8 cellular contexts compared by ENCODE assay signal in the genomic region with DNA sequence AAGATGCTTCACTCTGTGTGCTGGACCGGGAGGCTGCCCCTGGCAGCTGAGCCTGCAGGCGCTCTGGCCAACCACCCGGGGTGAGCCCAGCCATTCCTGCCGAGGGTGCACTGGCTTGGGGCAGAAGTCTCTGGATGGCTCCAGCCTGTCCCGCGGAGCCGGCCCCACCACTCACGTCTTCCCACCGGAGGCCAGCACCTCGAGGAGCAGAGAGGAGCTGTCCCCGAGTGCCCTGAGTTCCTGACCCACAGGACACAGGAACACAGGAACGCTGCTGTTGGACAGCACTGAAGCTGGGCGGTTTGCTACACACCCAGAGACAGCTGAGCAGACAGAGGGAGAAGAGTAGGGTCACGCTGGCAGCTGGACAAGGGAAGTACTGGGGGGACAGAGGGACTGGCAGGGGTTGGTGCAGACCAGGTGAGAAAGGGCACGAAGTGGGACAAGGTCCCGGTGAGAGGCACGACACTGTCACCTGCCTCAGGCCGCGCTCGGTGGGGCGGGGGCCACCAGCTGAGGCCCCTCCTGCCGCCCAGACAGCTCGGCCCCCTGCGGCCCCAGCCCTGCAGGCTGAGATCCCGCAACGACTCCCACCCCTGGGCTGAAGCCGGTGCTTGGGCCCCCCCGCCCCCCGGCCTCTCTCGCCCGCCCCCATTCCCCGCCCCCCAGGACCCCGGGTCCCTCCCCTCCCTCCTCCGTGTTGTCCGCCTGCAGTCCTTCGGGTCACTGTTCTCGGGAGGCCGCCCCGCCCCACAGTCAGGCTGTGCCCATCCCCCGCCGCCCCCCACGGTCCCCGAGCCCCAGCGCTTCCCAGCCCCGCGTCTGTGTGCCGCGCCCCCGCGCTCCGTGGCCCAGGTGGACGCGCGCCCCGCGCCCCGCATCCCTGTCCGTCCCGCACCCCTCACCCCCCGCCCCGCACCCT. TPM values are rescaled to one million over a fixed set of nuclear protein-coding genes. Genes with fewer than 3 reads are reported as not detected.
A peak's percentile ranks its signal among the peaks of the same experiment; 100 is the strongest.
DNase-seq lines count a peak whose midpoint lies in the region; ATAC-seq and TF ChIP-seq lines count a peak whose summit lies in the region.

No MANE protein-coding gene starts in this region.

- intact Hi-C loops in A673 (cut with micrococcal nuclease; ENCODE audit: unreplicated experiment): no loop called here

- WGBS in mesendoderm (ENCODE audit: extremely low coverage, insufficient coverage, low lambda C conversion rate): no CpG with 5 or more reads among the region's 61 CpGs

- no peak overlapping the region for H2BK120ac ChIP-seq in mesendoderm (ENCODE audit: low read depth, low read length)

- POLR2A ChIA-PET in A673 (lab: Charles Lee; ENCODE audit: low non-redundant PET): no interaction called here

- H2BK15ac ChIP-seq in mesendoderm (replicated peaks; ENCODE audit: low read depth): no peak overlapping the region

- H3K27me3 ChIP-seq in A673 (replicated peaks; ENCODE audit: insufficient read depth, low read depth, low read length, poor library complexity) (no peaks in the 10 kb centered on the region), H7 (ENCODE audit: control insufficient read depth, insufficient read depth, low read length) (no peaks in the 10 kb centered on the region; the same call in 1 of the 2 replicates), mesendoderm (ENCODE audit: insufficient read depth, low read length, poor library complexity) (no peaks in the 10 kb centered on the region), SJCRH30 (no peaks in the 10 kb centered on the region)

- CTCF ChIA-PET in A673 (lab: Charles Lee): interaction anchor here (0.6 kb wide), 1 partner anchor 64 kb away, joined by 8 read pairs; no protein-coding TSS in a partner anchor

- H2BK5ac ChIP-seq in mesendoderm (ENCODE audit: low read length): no peak overlapping the region

- peak overlapping the region; percentile 79 to 94 (median 93) for H3K27ac Mint-ChIP-seq in brain

- H3K4me2 ChIP-seq in mesendoderm (ENCODE audit: low read length): peak overlapping the region; percentile 48

- no peak overlapping the region for H3K18ac ChIP-seq in mesendoderm (ENCODE audit: low read length)

- H3K4me1 ChIP-seq in A673 (ENCODE audit: insufficient read depth, low read length, poor library complexity, severe bottlenecking) (peaks cover 9% of the 10 kb centered on the region), mesendoderm (ENCODE audit: control insufficient read depth, low read depth, low read length) (peaks cover 5% of the 10 kb centered on the region), SJCRH30 (no peaks in the 10 kb centered on the region)

- no peak for TF ChIP-seq CTCF in A673 (conservative IDR thresholded peaks at IDR 0.05; ENCODE audit: low read depth, low read length)
- peak in 1 of 2 experiments; percentile 7 for TF ChIP-seq CTCF in brain (conservative IDR thresholded peaks at IDR 0.05)

- H3K36me3 ChIP-seq in A673 (ENCODE audit: insufficient read depth, low read length, poor library complexity, severe bottlenecking): no peaks in the 10 kb centered on the region
- H3K36me3 ChIP-seq in H7 (replicated peaks; ENCODE audit: control insufficient read depth, insufficient read depth, low read length): peaks cover 2% of the 10 kb centered on the region
- H3K36me3 ChIP-seq in mesendoderm (ENCODE audit: control insufficient read depth, insufficient read depth, low read length): peaks cover 4% of the 10 kb centered on the region
- H3K36me3 ChIP-seq in SJCRH30: no peaks in the 10 kb centered on the region

- DNase-seq in A673 (ENCODE audit: low spot score) (no peak), H7 (peak; percentile 94), mesendoderm (peak; percentile 47), cerebellar cortex (ENCODE audit: low spot score) (no peak), SJCRH30 (no peak), NCI-H1694 treated with DMSO at 0.1 percent for 48 hours (lab: John Stamatoyannopoulos, UW) (no peak)

- BruUV-seq in A673 (replicated peaks; lab: Mats Ljungman, UMichigan): no TSS peak

- H3K9me3 Mint-ChIP-seq in brain: peaks cover 0 to 3% (median 0%) of the 10 kb centered on the region in 5 experiments

- peaks cover 14% of the 10 kb centered on the region for H3K36me3 Mint-ChIP-seq in brain

- H4K5ac ChIP-seq in mesendoderm (ENCODE audit: low read length): no peak overlapping the region

- H3K9ac ChIP-seq in mesendoderm (ENCODE audit: low read length): peak overlapping the region; percentile 48

- no peak overlapping the region for H4K8ac ChIP-seq in mesendoderm (ENCODE audit: low read depth, low read length)

- H3K56ac ChIP-seq in mesendoderm (ENCODE audit: low read length): peak overlapping the region; percentile 62

- H3K4me3 ChIP-seq in A673 (ENCODE audit: low read depth, low read length, poor library complexity, severe bottlenecking): peak overlapping the region; percentile 31
- peak overlapping the region; percentile 47 for H3K4me3 ChIP-seq in H7 (ENCODE audit: insufficient read depth, low read depth, low read length)
- no peak overlapping the region for H3K4me3 ChIP-seq in mesendoderm (ENCODE audit: low read length)
- no peak overlapping the region for H3K4me3 ChIP-seq in SJCRH30

- peak overlapping the region; percentile 66 for H3K23ac ChIP-seq in mesendoderm (ENCODE audit: low read length)

- peaks cover 36% of the 10 kb centered on the region for H3K4me1 Mint-ChIP-seq in brain

- H3K9me3 ChIP-seq in A673 (ENCODE audit: low read depth, low read length, poor library complexity, severe bottlenecking): no peaks in the 10 kb centered on the region
- no peaks in the 10 kb centered on the region for H3K9me3 ChIP-seq in SJCRH30 (replicated peaks)

- H3K27ac ChIP-seq in A673 (ENCODE audit: low read depth, low read length, poor library complexity, severe bottlenecking) (no peak overlapping the region), mesendoderm (ENCODE audit: low read depth, low read length) (no peak overlapping the region), SJCRH30 (no peak overlapping the region)

- H3K4me3 Mint-ChIP-seq in brain: peak overlapping the region; percentile 88 to 97 (median 92)

- no peaks in the 10 kb centered on the region for H3K79me2 ChIP-seq in mesendoderm (ENCODE audit: control insufficient read depth, insufficient read depth, low read length)

- no peak overlapping the region for H2AK5ac ChIP-seq in mesendoderm (ENCODE audit: low read length)

- no peak for ATAC-seq in GM19395 (IDR thresholded peaks at IDR 0.05; ENCODE audit: unreplicated experiment)

- no peaks in the 10 kb centered on the region for H3K79me1 ChIP-seq in mesendoderm (ENCODE audit: low read length)

- H3K4ac ChIP-seq in mesendoderm (ENCODE audit: low read depth, low read length): no peak overlapping the region

- H3K27me3 Mint-ChIP-seq in brain: no peaks in the 10 kb centered on the region

RNA-seq across cellular contexts. Expression of a gene that starts 0.6 kb away (rescaled TPM):
- total RNA-seq in A673 (2021): 19.0 and 28.9 TPM in 2 replicates
- total RNA-seq in H7 (2014; rRNA removed; shearing (Covaris generic)): 56.0 and 62.6 TPM in 2 replicates
- 40.5 TPM for polyA plus RNA-seq in brain (ENCODE audit: insufficient read depth, low read depth, low replicate concordance)
- 24.9 TPM for polyA plus RNA-seq in mesendoderm (2013, experiment 1 of 2)
- polyA plus RNA-seq in mesendoderm (2013, experiment 2 of 2): 24.4 TPM
- 0.08 TPM in 1 of 2 replicates, not detected in the other for total RNA-seq in SJCRH30 (2014; rRNA removed; shearing (Covaris generic))

RNA-seq across cellular contexts. Expression of a gene that starts 25.3 kb away (rescaled TPM):
- total RNA-seq in A673 (2021): not detected in 2 replicates
- total RNA-seq in H7 (2014; rRNA removed; shearing (Covaris generic)): 2.1 and 3.6 TPM in 2 replicates
- polyA plus RNA-seq in brain (ENCODE audit: insufficient read depth, low read depth, low replicate concordance): 0.32 TPM
- 13.1 TPM for polyA plus RNA-seq in mesendoderm (2013, experiment 1 of 2)
- polyA plus RNA-seq in mesendoderm (2013, experiment 2 of 2): 14.1 TPM
- 0.18 TPM in 1 of 2 replicates, not detected in the other for total RNA-seq in SJCRH30 (2014; rRNA removed; shearing (Covaris generic))

RNA-seq across cellular contexts. Expression of a gene that starts 46.1 kb away (rescaled TPM):
- total RNA-seq in A673 (2021): 16.6 and 17.6 TPM in 2 replicates
- 39.5 and 44.9 TPM in 2 replicates for total RNA-seq in H7 (2014; rRNA removed; shearing (Covaris generic))
- polyA plus RNA-seq in brain (ENCODE audit: insufficient read depth, low read depth, low replicate concordance): 33.2 TPM
- polyA plus RNA-seq in mesendoderm (2013, experiment 1 of 2): 24.9 TPM
- polyA plus RNA-seq in mesendoderm (2013, experiment 2 of 2): 26.3 TPM
- total RNA-seq in SJCRH30 (2014; rRNA removed; shearing (Covaris generic)): not detected in 2 replicates

RNA-seq across cellular contexts. Expression of a gene that starts 48.0 kb away (rescaled TPM):
- total RNA-seq in A673 (2021): 87.6 and 99.8 TPM in 2 replicates
- 278 and 328 TPM in 2 replicates for total RNA-seq in H7 (2014; rRNA removed; shearing (Covaris generic))
- 304 TPM for polyA plus RNA-seq in brain (ENCODE audit: insufficient read depth, low read depth, low replicate concordance)
- 612 TPM for polyA plus RNA-seq in mesendoderm (2013, experiment 1 of 2)
- 633 TPM for polyA plus RNA-seq in mesendoderm (2013, experiment 2 of 2)
- total RNA-seq in SJCRH30 (2014; rRNA removed; shearing (Covaris generic)): 100 and 101 TPM in 2 replicates

RNA-seq across cellular contexts. Expression of a gene that starts 54.8 kb away (rescaled TPM):
- total RNA-seq in A673 (2021): 24.4 and 34.1 TPM in 2 replicates
- 1,398 and 1,404 TPM in 2 replicates for total RNA-seq in H7 (2014; rRNA removed; shearing (Covaris generic))
- 147 TPM for polyA plus RNA-seq in brain (ENCODE audit: insufficient read depth, low read depth, low replicate concordance)
- polyA plus RNA-seq in mesendoderm (2013, experiment 1 of 2): 1,155 TPM
- polyA plus RNA-seq in mesendoderm (2013, experiment 2 of 2): 1,131 TPM
- total RNA-seq in SJCRH30 (2014; rRNA removed; shearing (Covaris generic)): 4.9 and 7.4 TPM in 2 replicates

Comparison
In these comparisons a context has a peak if more than half of its experiments do, and no peak if none do; other contexts are left out.
1. DNase-seq: peak in H7 (single experiment) and mesendoderm (single experiment); none in A673 (single experiment), cerebellar cortex (single experiment), SJCRH30 (0 of 2) and NCI-H1694 treated with DMSO at 0.1 percent for 48 hours (single experiment).
2. H3K4me3 ChIP-seq: peak in A673 (single experiment) and H7 (single experiment); none in mesendoderm (single experiment) and SJCRH30 (single experiment).
3. RNA of a gene that starts 0.6 kb away (total RNA-seq): 56.0 to 62.6 TPM in H7 and 19.0 to 28.9 TPM in A673; 0.08 TPM in SJCRH30; every median in the first group is over 10 times any median in the second.
4. RNA of a gene that starts 46.1 kb away (total RNA-seq): 39.5 to 44.9 TPM in H7 and 16.6 to 17.6 TPM in A673; not detected in SJCRH30; every median in the first group is over 10 times any median in the second.